In the genomic region with DNA sequence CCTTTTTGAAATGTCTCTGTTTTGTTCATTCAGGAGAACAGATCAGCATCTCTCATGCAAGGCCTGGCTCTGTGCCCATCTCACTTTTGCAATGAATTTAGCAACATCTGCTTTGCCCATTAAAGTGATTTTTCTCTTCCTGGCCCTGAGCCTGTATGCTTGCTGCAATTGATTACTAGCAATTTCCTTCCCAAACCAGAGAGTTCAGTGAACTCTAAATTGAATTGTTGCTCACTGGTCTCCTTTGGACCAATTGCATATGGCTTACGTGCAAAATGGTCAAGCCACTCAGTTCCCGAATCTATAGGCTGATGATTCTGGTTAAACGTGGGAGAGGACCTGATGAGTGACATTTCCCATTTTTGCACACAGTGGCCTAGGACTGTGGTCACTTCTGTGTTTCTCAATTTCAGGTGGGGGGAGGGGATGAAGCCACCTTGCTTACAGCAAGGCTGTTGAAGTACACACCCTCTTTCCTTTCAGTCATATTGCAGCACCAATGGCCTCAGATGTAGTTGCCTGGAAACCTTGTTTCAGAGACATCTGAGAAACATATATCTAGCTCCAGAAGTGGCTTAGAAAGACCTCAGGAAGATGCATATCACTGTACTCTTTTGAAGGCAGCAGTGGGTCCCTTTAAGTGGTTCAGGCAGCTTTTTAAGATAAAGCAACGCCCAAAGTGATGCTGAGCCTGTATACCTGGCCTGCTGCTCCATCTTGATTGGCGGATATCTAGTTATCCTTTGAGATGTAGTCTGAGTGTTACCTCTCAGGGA, we compare ENCODE assay signal across 8 cellular contexts.
DNase-seq lines count a peak whose midpoint lies in the region; ATAC-seq, FAIRE-seq and TF ChIP-seq lines count a peak whose summit lies in the region.

No MANE protein-coding gene starts in this region.

- peak; percentile 36 for ATAC-seq in GM18508 (IDR thresholded peaks at IDR 0.05; ENCODE audit: insufficient read depth, unreplicated experiment)
- peak; percentile 46 for ATAC-seq in GM21825 (IDR thresholded peaks at IDR 0.05; ENCODE audit: unreplicated experiment)

- DNase-seq in MG63 (peak; percentile 20), adipocyte (ENCODE audit: low read depth) (peak; percentile 92), nephron progenitor cell (no peak), activated gamma-delta T cell (lab: John Stamatoyannopoulos, UW) (no peak), kidney (no peak), NK-92 (lab: John Stamatoyannopoulos, UW; ENCODE audit: unreplicated experiment) (no peak)

- H3K27ac ChIP-seq in kidney (ENCODE audit: low read depth in 2 of 2, low read length in 2 of 2) = no peak overlapping the region

- no peak for FAIRE-seq in kidney (lab: Jason Lieb, UNC)

- no peak overlapping the region for H3K4me3 Mint-ChIP-seq in nephron progenitor cell

- H3K4me1 ChIP-seq in adipocyte (ENCODE audit: control insufficient read depth, insufficient read depth, low read length) = peaks cover 26% of the 10 kb centered on the region
- H3K4me1 ChIP-seq in kidney (ENCODE audit: control insufficient read depth in 1 of 2, insufficient read depth in 1 of 2, low read depth in 1 of 2, low read length in 2 of 2) = peaks cover 5 to 7% of the 10 kb centered on the region in 2 donors

- H3K4me3 ChIP-seq in MG63 (no peak overlapping the region), adipocyte (ENCODE audit: low read length) (no peak overlapping the region), kidney (ENCODE audit: low read length in 2 of 2) (no peak overlapping the region)

- no peaks in the 10 kb centered on the region for H3K36me3 ChIP-seq in MG63
- no peaks in the 10 kb centered on the region for H3K36me3 ChIP-seq in adipocyte (ENCODE audit: control insufficient read depth, insufficient read depth, low read length, severe bottlenecking)
- H3K36me3 ChIP-seq in kidney (ENCODE audit: control insufficient read depth in 1 of 2, insufficient read depth in 2 of 2, low read length in 2 of 2) = no peaks in the 10 kb centered on the region

- H3K27me3 ChIP-seq in MG63 = no peaks in the 10 kb centered on the region
- no peaks in the 10 kb centered on the region for H3K27me3 ChIP-seq in adipocyte (replicated peaks; ENCODE audit: control insufficient read depth, insufficient read depth, low read length)

- no peak for TF ChIP-seq CTCF in nephron progenitor cell (IDR thresholded peaks at IDR 0.05)
- no peak for TF ChIP-seq CTCF in kidney (IDR thresholded peaks at IDR 0.05; ENCODE audit: borderline replicate concordance, extremely low read depth, insufficient read depth)

- peaks cover 27% of the 10 kb centered on the region for H3K4me1 Mint-ChIP-seq in nephron progenitor cell

- H3K36me3 Mint-ChIP-seq in nephron progenitor cell (ENCODE audit: low read depth) = peaks cover 6% of the 10 kb centered on the region

- H3K9ac ChIP-seq in adipocyte (ENCODE audit: low read length) (no peak overlapping the region), kidney (ENCODE audit: low read length in 2 of 2) (no peak overlapping the region)

- peak overlapping the region; percentile 65 for H3K27ac Mint-ChIP-seq in nephron progenitor cell

- H3K9me3 Mint-ChIP-seq in nephron progenitor cell = peaks cover 5% of the 10 kb centered on the region

- H3K27me3 Mint-ChIP-seq in nephron progenitor cell (ENCODE audit: low read depth, poor library complexity) = no peaks in the 10 kb centered on the region

- H3K9me3 ChIP-seq in MG63 (no peaks in the 10 kb centered on the region), adipocyte (ENCODE audit: control insufficient read depth, low read length) (no peaks in the 10 kb centered on the region), kidney (ENCODE audit: control insufficient read depth in 1 of 2, low read length in 2 of 2) (no peaks in the 10 kb centered on the region)

- intact Hi-C loops in kidney (cut with DNase I) = no loop called here

Comparison
In these comparisons a context has a peak if more than half of its experiments do, and no peak if none do; other contexts are left out.
1. DNase-seq: peak in MG63 (single experiment) and adipocyte (single experiment); none in nephron progenitor cell (single experiment), activated gamma-delta T cell (single experiment), kidney (single experiment) and NK-92 (single experiment).